ENCODE assay signal across 8 cellular contexts in genomic region chr14:105420141-105420975, GRCh38. TPM values are rescaled to one million over a fixed set of nuclear protein-coding genes. Genes with fewer than 3 reads are reported as not detected.
DNase-seq lines count a peak whose midpoint lies in the region; ATAC-seq and TF ChIP-seq lines count a peak whose summit lies in the region.

No MANE protein-coding gene starts in this region.

- in situ Hi-C loops in brain microvascular endothelial cell (cut with HindIII; ENCODE audit: low pct_ligation_motif_present, low sequenced_read_pairs): no loop called here

- 6% methylated on average over 23 to 25 of the region's 61 CpGs for WGBS in mesodermal cell (ENCODE audit: insufficient coverage in 2 of 2), 2 experiments

- H3K27me3 ChIP-seq in HUES6 (ENCODE audit: control insufficient read depth, insufficient read depth, low read length): peaks cover 5% of the 10 kb centered on the region; the same call in 1 of the 2 replicates
- H3K27me3 ChIP-seq in brain microvascular endothelial cell (replicated peaks): no peaks in the 10 kb centered on the region
- no peaks in the 10 kb centered on the region for H3K27me3 ChIP-seq in vagina

- intact Hi-C loops in vagina (cut with DNase I): no loop called here

- peak overlapping the region; percentile 87 for H3K9ac ChIP-seq in HUES6 (ENCODE audit: low read length)

- H3K27ac ChIP-seq in HUES6 (ENCODE audit: low read depth, low read length) (peak overlapping the region; percentile 86), brain microvascular endothelial cell (peak overlapping the region; percentile 38), mesodermal cell (ENCODE audit: low read depth, low read length, severe bottlenecking) (no peak overlapping the region), vagina (peak overlapping the region; percentile 72)

- DNase-seq in AG10803 (ENCODE audit: low read depth) (no peak), brain microvascular endothelial cell (no peak), vagina (ENCODE audit: extremely low spot score in 2 of 2) (no peak), midbrain (lab: John Stamatoyannopoulos, UW) (no peak)

- TF ChIP-seq POLR2A in vagina (IDR thresholded peaks at IDR 0.05): no peak

- H3K4me1 ChIP-seq in HUES6 (ENCODE audit: control insufficient read depth, insufficient read depth, low read length): peaks cover 25% of the 10 kb centered on the region
- H3K4me1 ChIP-seq in mesodermal cell (ENCODE audit: control insufficient read depth, insufficient read depth, low read length, poor library complexity, severe bottlenecking): peaks cover 10% of the 10 kb centered on the region
- H3K4me1 ChIP-seq in vagina: peaks cover 41% of the 10 kb centered on the region

- H3K36me3 ChIP-seq in HUES6 (ENCODE audit: control insufficient read depth, insufficient read depth, low read length) (peaks cover 8% of the 10 kb centered on the region), brain microvascular endothelial cell (replicated peaks) (no peaks in the 10 kb centered on the region), mesodermal cell (ENCODE audit: control insufficient read depth, insufficient read depth, low read length) (peaks cover 26% of the 10 kb centered on the region), vagina (no peaks in the 10 kb centered on the region)

- ATAC-seq in GM21381 (IDR thresholded peaks at IDR 0.05; ENCODE audit: unreplicated experiment): no peak
- no peak for ATAC-seq in HG03378 (IDR thresholded peaks at IDR 0.05; ENCODE audit: unreplicated experiment)

- H3K9me3 ChIP-seq in HUES6 (ENCODE audit: control insufficient read depth, insufficient read depth, low read depth, low read length) (no peaks in the 10 kb centered on the region), mesodermal cell (ENCODE audit: control insufficient read depth, low read length) (no peaks in the 10 kb centered on the region), vagina (no peaks in the 10 kb centered on the region)

- no peak for TF ChIP-seq CTCF in AG10803 (conservative IDR thresholded peaks at IDR 0.05; ENCODE audit: low read length)
- TF ChIP-seq CTCF in brain microvascular endothelial cell (IDR thresholded peaks at IDR 0.05; ENCODE audit: low read depth, low read length, missing control alignments): no peak
- no peak for TF ChIP-seq CTCF in vagina (IDR thresholded peaks at IDR 0.05)

- H3K4me3 ChIP-seq in AG10803 (ENCODE audit: low read length) (peak overlapping the region; percentile 80), HUES6 (ENCODE audit: low read depth, low read length) (peak overlapping the region; percentile 85), brain microvascular endothelial cell (ENCODE audit: low read depth, low read length) (peak overlapping the region; percentile 72), mesodermal cell (ENCODE audit: extremely low read depth, insufficient read depth, low read length, poor library complexity, severe bottlenecking) (peak overlapping the region; percentile 66), vagina (peak overlapping the region; percentile 74 to 92)

RNA-seq across cellular contexts. Expression of gene MTA1, which starts 0.7 kb away (rescaled TPM):
- 127 TPM for polyA plus RNA-seq in mesodermal cell (2013, experiment 1 of 2)
- 124 TPM for polyA plus RNA-seq in mesodermal cell (2013, experiment 2 of 2)
- total RNA-seq in vagina: 82.7 TPM

RNA-seq across cellular contexts. Expression of gene TEX22, which starts 22.0 kb away (rescaled TPM):
- polyA plus RNA-seq in mesodermal cell (2013, experiment 1 of 2): 0.29 TPM
- polyA plus RNA-seq in mesodermal cell (2013, experiment 2 of 2): 0.35 TPM
- not detected for total RNA-seq in vagina

RNA-seq across cellular contexts. Expression of gene CRIP2, which starts 54.3 kb away (rescaled TPM):
- polyA plus RNA-seq in mesodermal cell (2013, experiment 1 of 2): 108 TPM
- polyA plus RNA-seq in mesodermal cell (2013, experiment 2 of 2): 76.1 TPM
- total RNA-seq in vagina: 126 TPM
